11 cellular contexts compared by ENCODE assay signal in genomic region chr3:50300681-50301254, GRCh38. TPM values are rescaled to one million over a fixed set of nuclear protein-coding genes. Genes with fewer than 3 reads are reported as not detected.
DNase-seq lines count a peak whose midpoint lies in the region; ATAC-seq and TF ChIP-seq lines count a peak whose summit lies in the region.
"Had no signal": no experiment of that assay in that cellular context is flagged by ENCODE, and none has a peak within 500 bp of the region (broad histone marks: within the 10 kb centered on the region; RNA-seq: fewer than 3 reads in every experiment).

No MANE protein-coding gene starts in this region.

- peaks cover 24% of the 10 kb centered on the region for H3K4me1 Mint-ChIP-seq in chondrocyte (ENCODE audit: low read depth)
- peaks cover 18 to 31% (median 26%) of the 10 kb centered on the region in 3 donors for H3K4me1 Mint-ChIP-seq in naive B cell

- H3K36me3 ChIP-seq in right atrium auricular region: no peaks in the 10 kb centered on the region
- no peaks in the 10 kb centered on the region for H3K36me3 ChIP-seq in uterus

- H3K4me3 ChIP-seq in right atrium auricular region (peak overlapping the region in 1 of 2 donors; percentile 65), uterus (no peak overlapping the region)

- H3K27ac ChIP-seq in right atrium auricular region (peak overlapping the region; percentile 89 to 90), uterus (peak overlapping the region; percentile 85 to 87)

- H3K9me3 ChIP-seq in right atrium auricular region (no peaks in the 10 kb centered on the region), uterus (no peaks in the 10 kb centered on the region)
- H3K9me3 ChIP-seq: testis had no signal

- H3K27me3 Mint-ChIP-seq in chondrocyte (ENCODE audit: low read depth) (no peaks in the 10 kb centered on the region), naive B cell (no peaks in the 10 kb centered on the region)

- no peak for TF ChIP-seq CTCF in right atrium auricular region (IDR thresholded peaks at IDR 0.05)
- no peak for TF ChIP-seq CTCF in chondrocyte (IDR thresholded peaks at IDR 0.05)
- no peak for TF ChIP-seq CTCF in uterus (IDR thresholded peaks at IDR 0.05)

- intact Hi-C loops in Right ventricle myocardium inferior (cut with DNase I) (no loop called here), uterus (cut with DNase I; ENCODE audit: low total_unique reads) (no loop called here)

- H3K4me3 Mint-ChIP-seq in chondrocyte (ENCODE audit: unreplicated experiment) (peak overlapping the region; percentile 98), naive B cell (peak overlapping the region in 6 of 8 donors; percentile 39 to 97 (median 88))

- ATAC-seq in Right ventricle myocardium inferior: no peak
- no peak for ATAC-seq in naive B cell (ENCODE audit: low read depth in 2 of 2)

- no peaks in the 10 kb centered on the region for H3K9me3 Mint-ChIP-seq in chondrocyte (ENCODE audit: low read depth)
- H3K9me3 Mint-ChIP-seq in naive B cell: no peaks in the 10 kb centered on the region

- H3K27ac Mint-ChIP-seq in chondrocyte (ENCODE audit: unreplicated experiment) (peak overlapping the region; percentile 97), naive B cell (peak overlapping the region in 4 of 6 donors; percentile 96 to 100 (median 99))

- no peaks in the 10 kb centered on the region for H3K27me3 ChIP-seq in right atrium auricular region
- no peaks in the 10 kb centered on the region for H3K27me3 ChIP-seq in uterus
- H3K27me3 ChIP-seq: testis had no signal

- peaks cover 0 to 50% of the 10 kb centered on the region in 2 donors for H3K4me1 ChIP-seq in right atrium auricular region
- H3K4me1 ChIP-seq in uterus: peaks cover 0 to 8% of the 10 kb centered on the region in 2 donors

- no peak for TF ChIP-seq POLR2A in uterus (IDR thresholded peaks at IDR 0.05)

- H3K36me3 Mint-ChIP-seq in chondrocyte (ENCODE audit: low read depth): no peaks in the 10 kb centered on the region
- H3K36me3 Mint-ChIP-seq in naive B cell: no peaks in the 10 kb centered on the region

- DNase-seq in right atrium auricular region (ENCODE audit: low spot score) (no peak), Right ventricle myocardium inferior (ENCODE audit: missing footprints) (no peak), chondrocyte (ENCODE audit: low spot score) (no peak), naive B cell (no peak), uterus (no peak), NCI-H1092 treated with DMSO at 0.1 percent for 48 hours (lab: John Stamatoyannopoulos, UW) (no peak), mucosa of gallbladder (ENCODE audit: low spot score) (no peak)
- DNase-seq in stimulated activated CD4-positive, alpha-beta T cell treated with anti-CD3 and anti-CD28 coated beads, Interleukin-2, amount 100 ng/mL, for 24 hours: no peak
- DNase-seq: effector memory CD4-positive, alpha-beta T cell; NCI-H2081; testis had no signal

RNA-seq across cellular contexts. Expression of gene HYAL3, which starts 1.6 kb away (rescaled TPM):
- 1 to 10 TPM in 1 of 2 donors, under 1 TPM in 1; 0.74 to 3.5 TPM for total RNA-seq in right atrium auricular region
- 1.4 TPM for total RNA-seq in Right ventricle myocardium inferior
- 5.3 to 6.9 TPM (median 5.4 TPM) in 3 replicates for total RNA-seq in chondrocyte
- 1 to 10 TPM in 4 of 6 donors, under 1 TPM in 1, not detected in 1; 0.93 to 2.8 (median 1.6) TPM for polyA plus RNA-seq in naive B cell (ENCODE audit: low read depth in 6 of 6)
- total RNA-seq in uterus: 1 to 10 TPM in 3 of 4 donors, not detected in 1; 1.9 to 3.9 (median 3.3) TPM
- 7.8 TPM for total RNA-seq in mucosa of gallbladder

RNA-seq across cellular contexts. Expression of gene NAA80, which starts 1.6 kb away (rescaled TPM):
- 10 to 100 TPM in 1 of 2 donors, 1 to 10 TPM in 1; 9.0 to 10.7 TPM for total RNA-seq in right atrium auricular region
- 5.8 TPM for total RNA-seq in Right ventricle myocardium inferior
- 10.9 to 16.0 TPM (median 12.9 TPM) in 3 replicates for total RNA-seq in chondrocyte
- 10 to 100 TPM in 5 of 6 donors, 1 to 10 TPM in 1; 9.0 to 15.5 (median 11.6) TPM for polyA plus RNA-seq in naive B cell (ENCODE audit: low read depth in 6 of 6)
- 10 to 100 TPM in 3 of 4 donors, 1 to 10 TPM in 1; 4.7 to 33.5 (median 24.0) TPM for total RNA-seq in uterus
- total RNA-seq in mucosa of gallbladder: 12.7 TPM

RNA-seq across cellular contexts. Expression of gene HYAL1, which starts 2.6 kb away (rescaled TPM):
- total RNA-seq in right atrium auricular region (10 to 100 TPM; 38.1 to 40.8 TPM), Right ventricle myocardium inferior (70.1 TPM), chondrocyte (0.22 to 0.65 TPM (median 0.26 TPM) in 3 replicates), uterus (10 to 100 TPM in 3 of 4 donors, 1 to 10 TPM in 1; 2.1 to 30.5 (median 22.1) TPM), mucosa of gallbladder (82.4 TPM)
- polyA plus RNA-seq in naive B cell (ENCODE audit: low read depth in 6 of 6): under 1 TPM in 3 of 6 donors, not detected in 3; 0.12 to 0.32 (median 0.15) TPM

RNA-seq across cellular contexts. Expression of gene IFRD2, which starts 8.5 kb away (rescaled TPM):
- 10 to 100 TPM; 51.0 to 58.5 TPM for total RNA-seq in right atrium auricular region
- total RNA-seq in Right ventricle myocardium inferior: 69.4 TPM
- 38.9 to 54.4 TPM (median 44.0 TPM) in 3 replicates for total RNA-seq in chondrocyte
- polyA plus RNA-seq in naive B cell (ENCODE audit: low read depth in 6 of 6): 10 to 100 TPM; 42.7 to 68.3 (median 55.7) TPM
- 10 to 100 TPM; 14.1 to 81.5 (median 25.1) TPM for total RNA-seq in uterus
- total RNA-seq in mucosa of gallbladder: 74.8 TPM

RNA-seq across cellular contexts. Expression of gene HYAL2, which starts 21.8 kb away (rescaled TPM):
- total RNA-seq in right atrium auricular region: 100 to 1,000 TPM; 129 to 198 TPM
- total RNA-seq in Right ventricle myocardium inferior: 39.0 TPM
- total RNA-seq in chondrocyte: 31.3 to 37.0 TPM (median 36.8 TPM) in 3 replicates
- 1 to 10 TPM in 4 of 6 donors, under 1 TPM in 1, not detected in 1; 0.59 to 5.9 (median 3.4) TPM for polyA plus RNA-seq in naive B cell (ENCODE audit: low read depth in 6 of 6)
- 100 to 1,000 TPM; 112 to 289 (median 166) TPM for total RNA-seq in uterus
- total RNA-seq in mucosa of gallbladder: 84.6 TPM
